Comparison of ENCODE assay signal across 14 cellular contexts in genomic region chr19:55228403-55229031, GRCh38. TPM values are rescaled to one million over a fixed set of nuclear protein-coding genes. Genes with fewer than 3 reads are reported as not detected.
DNase-seq lines count a peak whose midpoint lies in the region; ATAC-seq, FAIRE-seq and TF ChIP-seq lines count a peak whose summit lies in the region.
"Had no signal": no experiment of that assay in that cellular context is flagged by ENCODE, and none has a peak within 500 bp of the region (broad histone marks: within the 10 kb centered on the region; RNA-seq: fewer than 3 reads in every experiment).

A gene with protein sequence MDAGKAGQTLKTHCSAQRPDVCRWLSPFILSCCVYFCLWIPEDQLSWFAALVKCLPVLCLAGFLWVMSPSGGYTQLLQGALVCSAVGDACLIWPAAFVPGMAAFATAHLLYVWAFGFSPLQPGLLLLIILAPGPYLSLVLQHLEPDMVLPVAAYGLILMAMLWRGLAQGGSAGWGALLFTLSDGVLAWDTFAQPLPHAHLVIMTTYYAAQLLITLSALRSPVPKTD (minus strand): TSS chr19:55228763. CDS start chr19:55228741, 22 bp downstream.

- TF ChIP-seq EP300 in HepG2 (IDR thresholded peaks at IDR 0.05; ENCODE audit: low read depth in 2 of 2, low read length in 2 of 2) (peak in 1 of 2 experiments; percentile 58; a peak in 1 of 4 replicates), HepG2 (CRISPR knock-in tag; IDR thresholded peaks at IDR 0.05; ENCODE audit: borderline replicate concordance) (no peak)

- H3K36me3 Mint-ChIP-seq in activated naive CD4-positive, alpha-beta T cell treated with anti-CD3 and anti-CD28 coated beads, Interleukin-2, amount 10 ng/mL, durations not matched to agents 7 days and 5 days, result peaks cover 42% of the 10 kb centered on the region
- H3K36me3 Mint-ChIP-seq in WTC11, result peaks cover 4% of the 10 kb centered on the region

- TF ChIP-seq POLR2A in HepG2 (IDR thresholded peaks at IDR 0.05; ENCODE audit: insufficient read depth in 1 of 2, low read depth in 2 of 2, low read length in 2 of 2), result peak; percentile 40 to 83

- no peak for DNase-seq in activated naive CD4-positive, alpha-beta T cell treated with anti-CD3 and anti-CD28 coated beads, Interleukin-2, amount 10 ng/mL, durations not matched to agents 7 days and 5 days
- DNase-seq in activated naive CD4-positive, alpha-beta T cell treated with Interleukin-2 at 50 U/mL for 16 hours, result no peak
- DNase-seq in WTC11 (ENCODE audit: low spot score), result no peak
- peak; percentile 88 for DNase-seq in HepG2 (ENCODE audit: low spot score)
- no peak for DNase-seq in GM13976 (ENCODE audit: low spot score)
- no peak for DNase-seq in lower lobe of right lung
- DNase-seq in GF-D8 (lab: John Stamatoyannopoulos, UW), result no peak
- DNase-seq: ACHN; activated T-cell treated with anti-CD3 and anti-CD28 coated beads, Interleukin-2, amount 50 U/mL, for 1 hour; NCI-H1417 had no signal

- H3K4me1 Mint-ChIP-seq in activated naive CD4-positive, alpha-beta T cell treated with anti-CD3 and anti-CD28 coated beads, Interleukin-2, amount 10 ng/mL, durations not matched to agents 7 days and 5 days, result peaks cover 2% of the 10 kb centered on the region
- peaks cover 4% of the 10 kb centered on the region; the same call in 1 of the 2 replicates for H3K4me1 Mint-ChIP-seq in WTC11
- H3K4me1 Mint-ChIP-seq: nephron had no signal

- WGBS in HepG2 (ENCODE audit: low lambda C conversion rate), result 0% methylated on average over 7 of the region's 12 CpGs

- H3K4me3 Mint-ChIP-seq in activated naive CD4-positive, alpha-beta T cell treated with anti-CD3 and anti-CD28 coated beads, Interleukin-2, amount 10 ng/mL, durations not matched to agents 7 days and 5 days, result no peak within 1 kb of the TSS
- H3K4me3 Mint-ChIP-seq in WTC11, result no peak within 1 kb of the TSS
- H3K4me3 Mint-ChIP-seq: nephron had no signal

- peak within 1 kb of the TSS; percentile 76 for H3K27ac ChIP-seq in HepG2 (ENCODE audit: extremely low read length, insufficient read depth, low read length)
- peak within 1 kb of the TSS; percentile 64 for H3K27ac ChIP-seq in stomach smooth muscle (ENCODE audit: low read length)
- no peak within 1 kb of the TSS for H3K27ac ChIP-seq in lower lobe of right lung
- H3K27ac ChIP-seq: ascending aorta, upper lobe of left lung had no signal

- H3K27me3 Mint-ChIP-seq in activated naive CD4-positive, alpha-beta T cell treated with anti-CD3 and anti-CD28 coated beads, Interleukin-2, amount 10 ng/mL, durations not matched to agents 7 days and 5 days, result no peaks in the 10 kb centered on the region
- no peaks in the 10 kb centered on the region for H3K27me3 Mint-ChIP-seq in WTC11 (ENCODE audit: low read depth)

- peak within 1 kb of the TSS; percentile 88 for H3K4me2 ChIP-seq in HepG2 (ENCODE audit: low read depth, low read length)

- no TSS peak for BruUV-seq in HepG2 (replicated peaks; lab: Mats Ljungman, UMichigan)

- in situ Hi-C loops in HepG2 (cut with HindIII; ENCODE audit: extremely low pct_ligation_motif_present, low pct_unique_long_range_greater_than_20kb) (no loop called here), GM13976 (cut with MboI; ENCODE audit: low sequenced_read_pairs, unreplicated experiment) (no loop called here)

- peak within 1 kb of the TSS; percentile 64 for H3K27ac Mint-ChIP-seq in activated naive CD4-positive, alpha-beta T cell treated with anti-CD3 and anti-CD28 coated beads, Interleukin-2, amount 10 ng/mL, durations not matched to agents 7 days and 5 days
- H3K27ac Mint-ChIP-seq in WTC11, result peak within 1 kb of the TSS; percentile 23; the same call in 1 of the 2 replicates

- peaks cover 4% of the 10 kb centered on the region for H3K79me2 ChIP-seq in HepG2 (ENCODE audit: insufficient read depth, low read length)

- H3K36me3 ChIP-seq in HepG2 (replicated peaks in 1 of 2; ENCODE audit: control insufficient read depth in 1 of 2, insufficient read depth in 2 of 2, low read length in 2 of 2), result peaks cover 14 to 37% of the 10 kb centered on the region in 2 experiments; a peak in 4 of 5 replicates
- H3K36me3 ChIP-seq in stomach smooth muscle (ENCODE audit: control insufficient read depth in 2 of 2, insufficient read depth in 2 of 2, low read length in 2 of 2), result peaks cover 22 to 31% of the 10 kb centered on the region in 2 donors
- H3K36me3 ChIP-seq in lower lobe of right lung, result peaks cover 70% of the 10 kb centered on the region

- H3K9ac ChIP-seq in HepG2 (ENCODE audit: insufficient read depth, low read depth, low read length) (peak within 1 kb of the TSS; percentile 60), stomach smooth muscle (ENCODE audit: low read length in 2 of 2) (no peak within 1 kb of the TSS)

- ATAC-seq in WTC11, result no peak
- ATAC-seq in HepG2, result peak; percentile 94
- no peak for ATAC-seq in lower lobe of right lung

- no peaks in the 10 kb centered on the region for H4K20me1 ChIP-seq in HepG2 (ENCODE audit: insufficient read depth, low read length)

- H3K27me3 ChIP-seq in HepG2 (ENCODE audit: control insufficient read depth in 1 of 2, insufficient read depth in 2 of 2, low read length in 2 of 2) (no peaks in the 10 kb centered on the region), stomach smooth muscle (ENCODE audit: control insufficient read depth in 1 of 2, insufficient read depth in 2 of 2, low read length in 2 of 2) (no peaks in the 10 kb centered on the region), lower lobe of right lung (ENCODE audit: low read depth) (no peaks in the 10 kb centered on the region)
- H3K27me3 ChIP-seq: ascending aorta, upper lobe of left lung had no signal

- POLR2A ChIA-PET in WTC11 (lab: Charles Lee), result no interaction called here
- POLR2A ChIA-PET in HepG2 (lab: Yijun Ruan, JAX), result interaction anchor here (1.1 to 2.3 kb wide), 6 partner anchors 19 to 275 kb away, joined by 3 to 12 read pairs (median 6); partner anchors contain the start of genes PPP6R1, PTPRH and UBE2S

- intact Hi-C loops in HepG2 (cut with micrococcal nuclease; ENCODE audit: unreplicated experiment), result no loop called here
- intact Hi-C loops in lower lobe of right lung (cut with DNase I), result no loop called here

- H3K4me3 ChIP-seq in HepG2 (replicated peaks in 1 of 3; ENCODE audit: insufficient read depth in 1 of 3, low read depth in 2 of 3, low read length in 3 of 3) (peak within 1 kb of the TSS; percentile 37 to 67 (median 41)), stomach smooth muscle (ENCODE audit: low read length in 2 of 2) (peak within 1 kb of the TSS in 1 of 2 donors; percentile 22), lower lobe of right lung (no peak within 1 kb of the TSS)
- H3K4me3 ChIP-seq: ascending aorta, upper lobe of left lung had no signal

- H3K9me3 Mint-ChIP-seq in activated naive CD4-positive, alpha-beta T cell treated with anti-CD3 and anti-CD28 coated beads, Interleukin-2, amount 10 ng/mL, durations not matched to agents 7 days and 5 days, result no peaks in the 10 kb centered on the region
- no peaks in the 10 kb centered on the region for H3K9me3 Mint-ChIP-seq in WTC11
- H3K9me3 Mint-ChIP-seq: nephron had no signal

- FAIRE-seq in HepG2 (lab: Jason Lieb, UNC), result peak; percentile 95

- no peak within 1 kb of the TSS for H2AFZ ChIP-seq in HepG2 (ENCODE audit: low read length)

- TF ChIP-seq CTCF in WTC11 (IDR thresholded peaks at IDR 0.05) (no peak), HepG2 (CRISPR knock-in tag; IDR thresholded peaks at IDR 0.05) (peak; percentile 35; the same call in 1 of the 2 replicates), GM13976 (IDR thresholded peaks at IDR 0.05; ENCODE audit: borderline replicate concordance, control extremely low read depth, extremely low read depth, insufficient read depth, missing control alignments) (no peak), lower lobe of right lung (IDR thresholded peaks at IDR 0.05) (no peak)

- H3K9me3 ChIP-seq in HepG2 (ENCODE audit: low read length) (no peaks in the 10 kb centered on the region), stomach smooth muscle (ENCODE audit: control insufficient read depth in 2 of 2, low read length in 2 of 2) (no peaks in the 10 kb centered on the region), lower lobe of right lung (no peaks in the 10 kb centered on the region)
- H3K9me3 ChIP-seq: ascending aorta, upper lobe of left lung had no signal

- CTCF ChIA-PET in activated naive CD4-positive, alpha-beta T cell treated with anti-CD3 and anti-CD28 coated beads, Interleukin-2, amount 10 ng/mL, durations not matched to agents 7 days and 5 days (lab: Charles Lee), result no interaction called here
- CTCF ChIA-PET in WTC11 (lab: Charles Lee), result no interaction called here
- CTCF ChIA-PET in HepG2 (lab: Yijun Ruan, JAX; ENCODE audit: low intra/inter-chr PET ratio, low total read pairs), result no interaction called here

- peaks cover 71% of the 10 kb centered on the region for H3K4me1 ChIP-seq in HepG2 (ENCODE audit: insufficient read depth, low read length)
- peaks cover 20% of the 10 kb centered on the region for H3K4me1 ChIP-seq in stomach smooth muscle (ENCODE audit: control insufficient read depth, insufficient read depth, low read length)
- no peaks in the 10 kb centered on the region for H3K4me1 ChIP-seq in lower lobe of right lung
- H3K4me1 ChIP-seq: ascending aorta, upper lobe of left lung had no signal

- TF ChIP-seq RAD21 in HepG2 (CRISPR knock-in tag; IDR thresholded peaks at IDR 0.05), result peak; percentile 49; the same call in 1 of the 2 replicates

RNA-seq across cellular contexts. Expression of the gene that starts here (rescaled TPM):
- 3.5 to 4.2 TPM (median 4.1 TPM) in 3 replicates for total RNA-seq in WTC11 (2021)
- total RNA-seq in HepG2 (2016; rRNA removed; fragmentation: Illumina TruSeq; extraction: Trizol), result 6.0 and 9.6 TPM in 2 replicates
- total RNA-seq in HepG2 (2016; cell fraction: cytosol; rRNA removed; fragmentation: Illumina TruSeq; extraction: Trizol; ENCODE audit: low read depth), result 9.6 and 12.1 TPM in 2 replicates
- total RNA-seq in HepG2 (2016; cell fraction: insoluble cytoplasmic fraction; rRNA removed; fragmentation: Illumina TruSeq; extraction: Trizol), result 6.1 and 10.1 TPM in 2 replicates
- 13.1 and 18.6 TPM in 2 replicates for total RNA-seq in HepG2 (2016; cell fraction: membrane; rRNA removed; fragmentation: Illumina TruSeq; extraction: Trizol)
- 7.1 and 10.0 TPM in 2 replicates for total RNA-seq in HepG2 (2016; cell fraction: nucleus; rRNA removed; fragmentation: Illumina TruSeq; extraction: Trizol)
- 7.7 and 10.7 TPM in 2 replicates for polyA plus RNA-seq in HepG2 (2011; rRNA removed)
- polyA plus RNA-seq in HepG2 (2011; cell fraction: cytosol; rRNA removed), result 6.2 and 9.1 TPM in 2 replicates
- polyA plus RNA-seq in HepG2 (2011; cell fraction: nucleus; rRNA removed), result 66.7 and 95.0 TPM in 2 replicates
- polyA plus RNA-seq in HepG2 (2012), result 16.2 and 16.6 TPM in 2 replicates
- polyA plus RNA-seq in HepG2 (2016; cell fraction: cytosol; fragmentation: Illumina TruSeq; extraction: Trizol; ENCODE audit: low read depth), result 22.1 and 25.3 TPM in 2 replicates
- 8.1 and 13.8 TPM in 2 replicates for polyA plus RNA-seq in HepG2 (2016; cell fraction: insoluble cytoplasmic fraction; fragmentation: Illumina TruSeq; extraction: Trizol; ENCODE audit: low read depth)
- polyA plus RNA-seq in HepG2 (2016; cell fraction: membrane; fragmentation: Illumina TruSeq; extraction: Trizol; ENCODE audit: low read depth), result 27.2 and 29.7 TPM in 2 replicates
- polyA plus RNA-seq in HepG2 (2016; cell fraction: nucleus; fragmentation: Illumina TruSeq; extraction: Trizol; ENCODE audit: insufficient read depth, low read depth), result 36.9 and 38.1 TPM in 2 replicates
- 1.9 and 14.4 TPM in 2 replicates for polyA minus RNA-seq in HepG2 (2011; rRNA and poly(A)+ RNA removed; ENCODE audit: low replicate concordance)
- 2.9 and 3.2 TPM in 2 replicates for polyA minus RNA-seq in HepG2 (2011; cell fraction: cytosol; rRNA and poly(A)+ RNA removed)
- polyA minus RNA-seq in HepG2 (2011; cell fraction: nucleus; rRNA and poly(A)+ RNA removed), result 7.1 and 7.8 TPM in 2 replicates
- total RNA-seq in lower lobe of right lung, result 4.8 TPM
- total RNA-seq: ascending aorta had no signal
